8 cellular contexts compared by ENCODE assay signal in genomic region chr1:164914208-164914607, GRCh38.
DNase-seq lines count a peak whose midpoint lies in the region; ATAC-seq and TF ChIP-seq lines count a peak whose summit lies in the region.
"Had no signal": no experiment of that assay in that cellular context is flagged by ENCODE, and none has a peak within 500 bp of the region (broad histone marks: within the 10 kb centered on the region; RNA-seq: fewer than 3 reads in every experiment).

No MANE protein-coding gene starts in this region.

- no peak overlapping the region for H3K4me3 ChIP-seq in prostate gland

- ATAC-seq in GM21786 (IDR thresholded peaks at IDR 0.05; ENCODE audit: unreplicated experiment): no peak

- H3K36me3 ChIP-seq in prostate gland: no peaks in the 10 kb centered on the region

- no peaks in the 10 kb centered on the region for H3K4me1 ChIP-seq in prostate gland (replicated peaks)

- TF ChIP-seq CTCF in prostate gland (IDR thresholded peaks at IDR 0.05): peak in 2 of 4 experiments; percentile 53 to 58

- no peak overlapping the region for H3K27ac ChIP-seq in prostate gland

- no peaks in the 10 kb centered on the region for H3K9me3 ChIP-seq in prostate gland

- no peak for TF ChIP-seq POLR2A in prostate gland (IDR thresholded peaks at IDR 0.05)

- H3K27me3 ChIP-seq in prostate gland (replicated peaks; ENCODE audit: insufficient read depth): no peaks in the 10 kb centered on the region

- WGBS in prostate gland: 3% methylated on average over 1 of the region's 1 CpG

- intact Hi-C loops in prostate gland (cut with DNase I): loop anchor here (5.0 to 10.0 kb wide), 2 partner anchors 122 to 299 kb away; no protein-coding TSS in a partner anchor
- intact Hi-C loops in posterior vena cava (cut with DNase I): no loop called here

- DNase-seq in GM03348 (ENCODE audit: low spot score) (peak; percentile 20), OCI-M1 (lab: John Stamatoyannopoulos, UW) (peak; percentile 80), fibroblast of peridontal ligament (ENCODE audit: extremely low read depth) (peak; percentile 41), prostate gland (ENCODE audit: low spot score) (peak; percentile 24), kidney tubule cell (ENCODE audit: low spot score) (no peak), posterior vena cava (ENCODE audit: low spot score) (no peak)
- DNase-seq: effector memory CD4-positive, alpha-beta T cell had no signal

Comparison
In these comparisons a context has a peak if more than half of its experiments do, and no peak if none do; other contexts are left out.
1. DNase-seq: peak in GM03348 (single experiment), OCI-M1 (single experiment), fibroblast of peridontal ligament (single experiment) and prostate gland (single experiment); none in kidney tubule cell (single experiment) and posterior vena cava (single experiment).